Comparison of ENCODE assay signal across 19 cellular contexts in the genomic region with DNA sequence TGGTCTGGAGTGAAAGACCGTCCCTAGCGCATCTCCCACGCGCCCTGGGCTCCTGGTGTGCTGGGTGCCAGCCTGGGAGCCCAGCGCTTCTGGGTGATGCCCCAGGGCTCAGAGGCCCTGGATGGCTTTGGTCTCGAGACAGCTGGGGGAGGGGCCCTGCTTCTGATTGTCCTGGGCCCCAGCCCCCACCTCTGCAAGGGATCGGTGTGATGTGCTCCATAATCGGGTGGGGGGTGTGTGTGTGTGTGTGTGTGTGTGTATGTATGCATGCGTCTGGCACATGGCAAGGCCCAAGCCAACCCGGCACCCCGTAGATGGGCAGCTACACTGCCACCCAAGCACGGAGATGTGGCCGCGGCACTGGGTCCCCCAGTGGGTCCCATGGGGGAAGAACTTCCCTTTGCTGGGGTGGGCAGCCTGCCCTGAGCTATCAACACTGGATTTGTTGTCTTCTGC. TPM values are rescaled to one million over a fixed set of nuclear protein-coding genes. Genes with fewer than 3 reads are reported as not detected.
DNase-seq lines count a peak whose midpoint lies in the region; ATAC-seq and TF ChIP-seq lines count a peak whose summit lies in the region.
"Had no signal": no experiment of that assay in that cellular context is flagged by ENCODE, and none has a peak within 500 bp of the region (broad histone marks: within the 10 kb centered on the region; RNA-seq: fewer than 3 reads in every experiment).

No MANE protein-coding gene starts in this region.

- H2AFZ ChIP-seq in GM23248: no peak overlapping the region

- no peaks in the 10 kb centered on the region for H3K36me3 ChIP-seq in BLaER1 treated with 17β-estradiol and CSF1 and Interleukin-3, amounts not matched to agents 10 nM and 100 nM
- no peaks in the 10 kb centered on the region for H3K36me3 ChIP-seq in GM23248 (ENCODE audit: low read depth)
- no peaks in the 10 kb centered on the region for H3K36me3 ChIP-seq in Panc1 (ENCODE audit: control insufficient read depth, insufficient read depth, low read length)
- H3K36me3 ChIP-seq: neutrophil, sigmoid colon, stomach, tibial artery had no signal

- no peak for TF ChIP-seq POLR2A in erythroblast (IDR thresholded peaks at IDR 0.05; ENCODE audit: low read length)

- peaks cover 11% of the 10 kb centered on the region for H3F3A ChIP-seq in GM23248 (ENCODE audit: insufficient read depth)

- H3K79me2 ChIP-seq in GM23248 (ENCODE audit: insufficient read depth): no peaks in the 10 kb centered on the region

- H3K27ac ChIP-seq in BLaER1 treated with 17β-estradiol and CSF1 and Interleukin-3, amounts not matched to agents 10 nM and 100 nM: no peak overlapping the region
- H3K27ac ChIP-seq in GM23248: no peak overlapping the region
- H3K27ac ChIP-seq in Panc1 (ENCODE audit: low read length): peak overlapping the region; percentile 63
- H3K27ac ChIP-seq: neutrophil, tibial artery had no signal

- H4K20me1 ChIP-seq in BLaER1 treated with 17β-estradiol and CSF1 and Interleukin-3, amounts not matched to agents 10 nM and 100 nM: peaks cover 0 to 53% (median 38%) of the 10 kb centered on the region in 11 experiments; a peak in 19 of 22 replicates
- no peaks in the 10 kb centered on the region for H4K20me1 ChIP-seq in GM23248 (ENCODE audit: insufficient read depth)

- TF ChIP-seq CTCF in Panc1 (IDR thresholded peaks at IDR 0.05): no peak

- no peak overlapping the region for H3K4me3 ChIP-seq in BLaER1 treated with 17β-estradiol and CSF1 and Interleukin-3, amounts not matched to agents 10 nM and 100 nM
- H3K4me3 ChIP-seq in GM23248 (no peak overlapping the region), Panc1 (ENCODE audit: low read depth in 2 of 2, low read length in 2 of 2) (peak overlapping the region in 1 of 2 experiments; percentile 35; a peak in 2 of 4 replicates)
- H3K4me3 ChIP-seq: sigmoid colon, tibial artery had no signal

- in situ Hi-C loops in GM23248 (cut with MboI) (no loop called here), Panc1 (cut with HindIII; ENCODE audit: low pct_unique_long_range_greater_than_20kb, low sequenced_read_pairs) (no loop called here)

- intact Hi-C loops in Panc1 (cut with micrococcal nuclease; ENCODE audit: unreplicated experiment): no loop called here

- no peaks in the 10 kb centered on the region for H3K9me3 ChIP-seq in BLaER1 treated with 17β-estradiol and CSF1 and Interleukin-3, amounts not matched to agents 10 nM and 100 nM (replicated peaks in 1 of 11)
- H3K9me3 ChIP-seq in GM23248 (ENCODE audit: low read depth) (no peaks in the 10 kb centered on the region), Panc1 (ENCODE audit: control insufficient read depth, insufficient read depth, low read depth, low read length) (no peaks in the 10 kb centered on the region)
- H3K9me3 ChIP-seq: neutrophil, sigmoid colon, stomach, tibial artery had no signal

- peak overlapping the region; percentile 42 to 100 (median 84) for H3K4me2 ChIP-seq in BLaER1 treated with 17β-estradiol and CSF1 and Interleukin-3, amounts not matched to agents 10 nM and 100 nM
- no peak overlapping the region for H3K4me2 ChIP-seq in GM23248 (ENCODE audit: unreplicated experiment)

- no peaks in the 10 kb centered on the region for H3K9me2 ChIP-seq in GM23248 (ENCODE audit: insufficient read depth)

- DNase-seq in GM23248 (peak; percentile 33), Panc1 (ENCODE audit: low read depth, low spot score) (no peak), kidney tubule cell (ENCODE audit: low spot score) (peak; percentile 46), activated T-cell treated with anti-CD3 and anti-CD28 coated beads for 4 hours (no peak), erythroblast (lab: John Stamatoyannopoulos, UW) (no peak)
- DNase-seq: activated B cell treated with CpG ODN at 0.5 μM for 24 hours; central memory CD4-positive, alpha-beta T cell; COR-L47; head of caudate nucleus; sigmoid colon; stomach; T-helper 9 cell; tibial artery had no signal

- POLR2A ChIA-PET in Panc1 (lab: Charles Lee): no interaction called here

- no TSS peak for BruUV-seq in Panc1 (replicated peaks; lab: Mats Ljungman, UMichigan)

- H3K27me3 ChIP-seq in BLaER1 treated with 17β-estradiol and CSF1 and Interleukin-3, amounts not matched to agents 10 nM and 100 nM: peaks cover 0 to 7% (median under 1%) of the 10 kb centered on the region in 11 experiments; a peak in 5 of 22 replicates
- no peaks in the 10 kb centered on the region for H3K27me3 ChIP-seq in GM23248 (replicated peaks; ENCODE audit: insufficient read depth)
- H3K27me3 ChIP-seq in Panc1 (ENCODE audit: control insufficient read depth, insufficient read depth, low read length): no peaks in the 10 kb centered on the region
- H3K27me3 ChIP-seq: sigmoid colon, stomach, tibial artery had no signal

- CTCF ChIA-PET in Panc1 (lab: Charles Lee): no interaction called here

- ATAC-seq in Panc1 (no peak), HG02642 (IDR thresholded peaks at IDR 0.05; ENCODE audit: poor library complexity, unreplicated experiment) (no peak), GM18502 (IDR thresholded peaks at IDR 0.05; ENCODE audit: poor library complexity, unreplicated experiment) (no peak)
- ATAC-seq: activated naive CD4-positive, alpha-beta T cell treated with anti-CD3 and anti-CD28 coated beads, Interleukin-2, amount 50 U/mL, for 72 hours; activated T-helper 17 cell treated with anti-CD3 and anti-CD28 coated beads, Interleukin-2, amount 50 U/mL, for 72 hours had no signal

- H3K9ac ChIP-seq in BLaER1 treated with 17β-estradiol and CSF1 and Interleukin-3, amounts not matched to agents 10 nM and 100 nM: peak overlapping the region in 3 of 11 experiments; percentile 29 to 49 (median 41); a peak in 4 of 22 replicates
- H3K9ac ChIP-seq in GM23248: no peak overlapping the region

- WGBS in GM23248 (ENCODE audit: low coverage in 1 of 2, low lambda C conversion rate in 2 of 2, missing lambda C conversion rate in 2 of 2), 2 experiments: 82 to 86% methylated on average over 14 of the region's 14 CpGs

- peaks cover 60 to 75% (median 66%) of the 10 kb centered on the region in 10 experiments for H3K4me1 ChIP-seq in BLaER1 treated with 17β-estradiol and CSF1 and Interleukin-3, amounts not matched to agents 10 nM and 100 nM
- H3K4me1 ChIP-seq in GM23248 (ENCODE audit: insufficient read depth): peaks cover 7% of the 10 kb centered on the region; the same call in 1 of the 2 replicates
- peaks cover 52% of the 10 kb centered on the region for H3K4me1 ChIP-seq in Panc1 (ENCODE audit: control insufficient read depth, insufficient read depth, low read length)

RNA-seq across cellular contexts. Expression of a gene that starts 3.0 kb away (rescaled TPM):
- total RNA-seq in GM23248 (2014; rRNA removed; shearing (Covaris generic)): 2.4 and 6.2 TPM in 2 replicates
- polyA plus RNA-seq in GM23248 (2016; fragmentation: Nextera tagmentation; extraction: Ambion mirVana): 0.56 and 0.75 TPM in 2 replicates
- 16.5 TPM for total RNA-seq in Panc1 (2021; ENCODE audit: unreplicated experiment)
- 17.3 TPM for polyA plus RNA-seq in Panc1 (2012; ENCODE audit: insufficient read length)

RNA-seq across cellular contexts. Expression of a gene that starts 8.4 kb away (rescaled TPM):
- 154 and 164 TPM in 2 replicates for total RNA-seq in GM23248 (2014; rRNA removed; shearing (Covaris generic))
- 16.9 and 17.9 TPM in 2 replicates for polyA plus RNA-seq in GM23248 (2016; fragmentation: Nextera tagmentation; extraction: Ambion mirVana)
- 175 TPM for total RNA-seq in Panc1 (2021; ENCODE audit: unreplicated experiment)
- 296 TPM for polyA plus RNA-seq in Panc1 (2012; ENCODE audit: insufficient read length)

RNA-seq across cellular contexts. Expression of a gene that starts 51.0 kb away (rescaled TPM):
- 148 and 174 TPM in 2 replicates for total RNA-seq in GM23248 (2014; rRNA removed; shearing (Covaris generic))
- 132 and 141 TPM in 2 replicates for polyA plus RNA-seq in GM23248 (2016; fragmentation: Nextera tagmentation; extraction: Ambion mirVana)
- total RNA-seq in Panc1 (2021; ENCODE audit: unreplicated experiment): 100 TPM
- 184 TPM for polyA plus RNA-seq in Panc1 (2012; ENCODE audit: insufficient read length)

Comparison
In these comparisons a context has a peak if more than half of its experiments do, and no peak if none do; other contexts are left out.
1. DNase-seq: peak in GM23248 (single experiment) and kidney tubule cell (single experiment); none in Panc1 (single experiment), activated T-cell treated with anti-CD3 and anti-CD28 coated beads for 4 hours (single experiment) and erythroblast (0 of 2).